In the genomic region with DNA sequence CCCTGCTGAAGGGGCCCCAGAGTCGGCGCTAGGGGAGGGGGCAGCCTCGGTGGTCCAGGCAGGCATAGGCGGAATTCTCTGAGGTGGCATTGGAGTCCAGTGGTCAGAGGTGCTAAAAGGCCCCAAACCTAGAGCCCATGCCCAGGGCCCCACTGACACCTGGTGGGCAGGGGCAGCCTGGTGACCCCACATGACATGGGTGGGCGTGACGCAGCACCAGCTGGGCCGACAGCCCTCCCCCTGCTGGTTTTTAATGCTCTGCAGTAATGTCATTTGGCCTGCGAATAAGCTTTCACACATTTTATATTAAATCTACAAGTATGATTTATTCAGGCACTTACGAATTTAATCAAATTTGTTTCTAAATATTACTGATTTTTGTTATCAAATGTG, we compare ENCODE assay signal across 1 cellular context.
TF ChIP-seq lines count a peak whose summit lies in the region.

No MANE protein-coding gene starts in this region.

TF ChIP-seq in HCT116, 20 proteins besides CTCF, POLR2A, EP300 and RAD21:
- TF ChIP-seq TCF7L2 (IDR thresholded peaks at IDR 0.05; ENCODE audit: borderline replicate concordance, extremely low read depth, insufficient read depth, insufficient read length), result no peak
- no peak for TF ChIP-seq SRF (IDR thresholded peaks at IDR 0.05; ENCODE audit: low read depth)
- no peak for TF ChIP-seq CBX3 (IDR thresholded peaks at IDR 0.05; ENCODE audit: low read depth)
- TF ChIP-seq ZFX (IDR thresholded peaks at IDR 0.05), result no peak
- no peak for TF ChIP-seq EZH2 (IDR thresholded peaks at IDR 0.05)
- TF ChIP-seq ELF1 (IDR thresholded peaks at IDR 0.05; ENCODE audit: borderline replicate concordance, low read depth), result no peak
- no peak for TF ChIP-seq SIN3A (IDR thresholded peaks at IDR 0.05; ENCODE audit: low read depth)
- TF ChIP-seq, protein P1, sequence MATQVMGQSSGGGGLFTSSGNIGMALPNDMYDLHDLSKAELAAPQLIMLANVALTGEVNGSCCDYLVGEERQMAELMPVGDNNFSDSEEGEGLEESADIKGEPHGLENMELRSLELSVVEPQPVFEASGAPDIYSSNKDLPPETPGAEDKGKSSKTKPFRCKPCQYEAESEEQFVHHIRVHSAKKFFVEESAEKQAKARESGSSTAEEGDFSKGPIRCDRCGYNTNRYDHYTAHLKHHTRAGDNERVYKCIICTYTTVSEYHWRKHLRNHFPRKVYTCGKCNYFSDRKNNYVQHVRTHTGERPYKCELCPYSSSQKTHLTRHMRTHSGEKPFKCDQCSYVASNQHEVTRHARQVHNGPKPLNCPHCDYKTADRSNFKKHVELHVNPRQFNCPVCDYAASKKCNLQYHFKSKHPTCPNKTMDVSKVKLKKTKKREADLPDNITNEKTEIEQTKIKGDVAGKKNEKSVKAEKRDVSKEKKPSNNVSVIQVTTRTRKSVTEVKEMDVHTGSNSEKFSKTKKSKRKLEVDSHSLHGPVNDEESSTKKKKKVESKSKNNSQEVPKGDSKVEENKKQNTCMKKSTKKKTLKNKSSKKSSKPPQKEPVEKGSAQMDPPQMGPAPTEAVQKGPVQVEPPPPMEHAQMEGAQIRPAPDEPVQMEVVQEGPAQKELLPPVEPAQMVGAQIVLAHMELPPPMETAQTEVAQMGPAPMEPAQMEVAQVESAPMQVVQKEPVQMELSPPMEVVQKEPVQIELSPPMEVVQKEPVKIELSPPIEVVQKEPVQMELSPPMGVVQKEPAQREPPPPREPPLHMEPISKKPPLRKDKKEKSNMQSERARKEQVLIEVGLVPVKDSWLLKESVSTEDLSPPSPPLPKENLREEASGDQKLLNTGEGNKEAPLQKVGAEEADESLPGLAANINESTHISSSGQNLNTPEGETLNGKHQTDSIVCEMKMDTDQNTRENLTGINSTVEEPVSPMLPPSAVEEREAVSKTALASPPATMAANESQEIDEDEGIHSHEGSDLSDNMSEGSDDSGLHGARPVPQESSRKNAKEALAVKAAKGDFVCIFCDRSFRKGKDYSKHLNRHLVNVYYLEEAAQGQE (IDR thresholded peaks at IDR 0.05; ENCODE audit: low read depth), result no peak
- no peak for TF ChIP-seq POLR2AphosphoS5 (IDR thresholded peaks at IDR 0.05; ENCODE audit: low read depth, low read length)
